Comparison of ENCODE assay signal across 36 cellular contexts in the genomic region with DNA sequence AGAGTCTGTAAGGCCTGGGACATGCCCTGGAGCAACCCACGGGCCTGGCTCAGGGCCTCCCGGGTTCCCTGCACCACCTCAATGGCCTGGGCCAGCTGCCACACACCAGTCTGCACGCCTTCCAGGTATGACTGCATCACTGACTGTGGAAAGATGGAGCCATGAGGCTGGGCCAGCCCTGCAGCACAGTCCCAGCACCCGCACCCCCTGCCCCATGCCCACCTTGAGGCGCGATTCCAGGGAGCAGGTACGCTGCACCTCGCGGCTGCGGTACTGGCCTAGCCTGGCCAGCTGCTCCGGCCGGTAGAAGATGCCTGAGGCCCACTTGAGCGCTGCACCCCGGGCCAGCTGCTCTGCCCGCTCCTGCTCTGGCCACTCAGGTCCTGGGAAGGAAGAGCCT. TPM values are rescaled to one million over a fixed set of nuclear protein-coding genes. Genes with fewer than 3 reads are reported as not detected.
"Had no signal": no experiment of that assay in that cellular context is flagged by ENCODE, and none has a peak within 500 bp of the region (broad histone marks: within the 10 kb centered on the region; RNA-seq: fewer than 3 reads in every experiment).

No MANE protein-coding gene starts in this region.

- H3K27ac ChIP-seq: body of pancreas, brain microvascular endothelial cell, breast epithelium, VCaP had no signal

- H3K4me3 ChIP-seq: body of pancreas had no signal

- FAIRE-seq: astrocyte had no signal

- DNase-seq: activated CD4-positive, alpha-beta memory T cell treated with anti-CD3 and anti-CD28 coated beads for 36 hours; activated CD4-positive, alpha-beta T cell treated with anti-CD3 and anti-CD28 coated beads for 1 hour; activated CD4-positive, alpha-beta T cell treated with anti-CD3 and anti-CD28 coated beads for 36 hours; activated CD4-positive, alpha-beta T cell treated with anti-CD3 and anti-CD28 coated beads for 48 hours; activated CD4-positive, alpha-beta T cell treated with anti-CD3 and anti-CD28 coated beads, Interleukin-2, amount 10 ng/mL, durations not matched to agents 7 days and 5 days; activated CD4-positive, CD25-positive, alpha-beta regulatory T cell; activated CD8-positive, alpha-beta memory T cell treated with anti-CD3 and anti-CD28 coated beads, Interleukin-2, amount 50 U/mL, for 4 hours; activated CD8-positive, alpha-beta T cell treated with anti-CD3 and anti-CD28 coated beads for 36 hours; activated effector memory CD4-positive, alpha-beta T cell treated with anti-CD3 and anti-CD28 coated beads, Interleukin-2, amount 50 U/mL, for 16 hours; activated gamma-delta T cell treated with Interleukin-2 at 50 U/mL for 16 hours; activated naive CD4-positive, alpha-beta T cell; activated naive CD4-positive, alpha-beta T cell treated with anti-CD3 and anti-CD28 coated beads for 36 hours; activated naive CD4-positive, alpha-beta T cell treated with anti-CD3 and anti-CD28 coated beads, Interleukin-2, amount 50 U/mL, for 16 hours; activated naive CD8-positive, alpha-beta T cell treated with anti-CD3 and anti-CD28 coated beads for 36 hours; activated T-cell treated with anti-CD3 and anti-CD28 coated beads for 4 hours; activated T-cell treated with anti-CD3 and anti-CD28 coated beads, Interleukin-2, amount 50 U/mL, for 1 hour; activated T-cell treated with anti-CD3 and anti-CD28 coated beads, Interleukin-2, amount 50 U/mL, for 4 hours; activated T-cell treated with anti-CD3 and anti-CD28 coated beads, Interleukin-2, amount 50 U/mL, for 72 hours; amniotic stem cell; aorta; body of pancreas; brain microvascular endothelial cell; central memory CD4-positive, alpha-beta T cell; T-helper 1 cell; T-helper 2 cell; T-helper 9 cell had no signal

- H3K4me3 Mint-ChIP-seq: activated CD4-positive, alpha-beta memory T cell treated with anti-CD3 and anti-CD28 coated beads for 36 hours; activated CD4-positive, alpha-beta T cell treated with anti-CD3 and anti-CD28 coated beads for 36 hours; activated CD4-positive, alpha-beta T cell treated with anti-CD3 and anti-CD28 coated beads, Interleukin-2, amount 10 ng/mL, durations not matched to agents 7 days and 5 days; activated CD8-positive, alpha-beta T cell treated with anti-CD3 and anti-CD28 coated beads for 36 hours; activated naive CD4-positive, alpha-beta T cell treated with anti-CD3 and anti-CD28 coated beads for 36 hours; activated naive CD8-positive, alpha-beta T cell treated with anti-CD3 and anti-CD28 coated beads for 36 hours; activated T-cell treated with anti-CD3 and anti-CD28 coated beads, Interleukin-2, amount 50 U/mL, for 4 hours; activated T-cell treated with anti-CD3 and anti-CD28 coated beads, Interleukin-2, amount 50 U/mL, for 72 hours; activated T-helper 1 cell treated with anti-CD3 and anti-CD28 coated beads, Interleukin-12 subunit alpha, Interleukin-12 subunit beta, Interleukin-2, Interleukin-4 antibody, amounts not matched to agents 30 ng/mL and 10 ng/mL and 1 ng/mL, durations not matched to agents 14 hours and 24 hours and 36 hours; activated T-helper 17 cell treated with anti-CD3 and anti-CD28 coated beads, Interleukin-2, amount 50 U/mL, for 72 hours; T-helper 1 cell treated with Interleukin-12 subunit alpha and Interleukin-12 subunit beta and Interleukin-4 antibody, amounts not matched to agents 30 μg/mL and 1 μg/mL, for 36 hours; T-helper 2 cell treated with Interferon-gamma antibody and Interleukin-4, amounts not matched to agents 5 μg/mL and 100 μg/mL, for 36 hours had no signal

- H3K27me3 ChIP-seq: adrenal gland, body of pancreas, brain microvascular endothelial cell, breast epithelium had no signal

- H3K9me3 Mint-ChIP-seq: activated CD4-positive, alpha-beta memory T cell treated with anti-CD3 and anti-CD28 coated beads for 36 hours; activated CD4-positive, alpha-beta T cell treated with anti-CD3 and anti-CD28 coated beads, Interleukin-2, amount 10 ng/mL, durations not matched to agents 7 days and 5 days; activated CD8-positive, alpha-beta T cell treated with anti-CD3 and anti-CD28 coated beads for 36 hours; activated naive CD4-positive, alpha-beta T cell treated with anti-CD3 and anti-CD28 coated beads for 36 hours; activated naive CD4-positive, alpha-beta T cell treated with anti-CD3 and anti-CD28 coated beads, Interleukin-2, amount 50 U/mL, for 72 hours; activated naive CD8-positive, alpha-beta T cell treated with anti-CD3 and anti-CD28 coated beads for 36 hours; activated T-cell treated with anti-CD3 and anti-CD28 coated beads, Interleukin-2, amount 50 U/mL, for 4 hours; activated T-cell treated with anti-CD3 and anti-CD28 coated beads, Interleukin-2, amount 50 U/mL, for 72 hours; activated T-helper 1 cell treated with anti-CD3 and anti-CD28 coated beads, Interleukin-12 subunit alpha, Interleukin-12 subunit beta, Interleukin-2, Interleukin-4 antibody, amounts not matched to agents 30 ng/mL and 10 ng/mL and 1 ng/mL, durations not matched to agents 14 hours and 24 hours and 36 hours; activated T-helper 17 cell treated with anti-CD3 and anti-CD28 coated beads, Interleukin-2, amount 50 U/mL, for 72 hours; T-helper 1 cell treated with Interleukin-12 subunit alpha and Interleukin-12 subunit beta and Interleukin-4 antibody, amounts not matched to agents 30 μg/mL and 1 μg/mL, for 36 hours; T-helper 2 cell treated with Interferon-gamma antibody and Interleukin-4, amounts not matched to agents 5 μg/mL and 100 μg/mL, for 36 hours had no signal

- H3K27ac Mint-ChIP-seq: activated CD4-positive, alpha-beta T cell treated with anti-CD3 and anti-CD28 coated beads for 36 hours; activated CD4-positive, alpha-beta T cell treated with anti-CD3 and anti-CD28 coated beads, Interleukin-2, amount 10 ng/mL, durations not matched to agents 7 days and 5 days; activated CD8-positive, alpha-beta T cell treated with anti-CD3 and anti-CD28 coated beads for 36 hours; activated naive CD4-positive, alpha-beta T cell treated with anti-CD3 and anti-CD28 coated beads for 36 hours; activated naive CD4-positive, alpha-beta T cell treated with anti-CD3 and anti-CD28 coated beads, Interleukin-2, amount 50 U/mL, for 72 hours; activated naive CD8-positive, alpha-beta T cell treated with anti-CD3 and anti-CD28 coated beads for 36 hours; activated T-cell treated with anti-CD3 and anti-CD28 coated beads, Interleukin-2, amount 50 U/mL, for 72 hours; activated T-helper 1 cell treated with anti-CD3 and anti-CD28 coated beads, Interleukin-12 subunit alpha, Interleukin-12 subunit beta, Interleukin-2, Interleukin-4 antibody, amounts not matched to agents 30 ng/mL and 10 ng/mL and 1 ng/mL, durations not matched to agents 14 hours and 24 hours and 36 hours; activated T-helper 17 cell treated with anti-CD3 and anti-CD28 coated beads, Interleukin-2, amount 50 U/mL, for 72 hours; T-helper 1 cell treated with Interleukin-12 subunit alpha and Interleukin-12 subunit beta and Interleukin-4 antibody, amounts not matched to agents 30 μg/mL and 1 μg/mL, for 36 hours; T-helper 2 cell treated with Interferon-gamma antibody and Interleukin-4, amounts not matched to agents 5 μg/mL and 100 μg/mL, for 36 hours had no signal

- H3K27me3 Mint-ChIP-seq: activated T-helper 17 cell treated with anti-CD3 and anti-CD28 coated beads, Interleukin-2, amount 50 U/mL, for 72 hours had no signal

- H3K9me3 ChIP-seq: adrenal gland, body of pancreas, breast epithelium had no signal

- ATAC-seq: activated CD4-positive, alpha-beta T cell treated with anti-CD3 and anti-CD28 coated beads for 36 hours; activated CD4-positive, CD25-positive, alpha-beta regulatory T cell treated with anti-CD3 and anti-CD28 coated beads, Interleukin-2, amount 50 U/mL, for 24 hours; activated CD8-positive, alpha-beta T cell treated with anti-CD3 and anti-CD28 coated beads for 36 hours; activated naive CD4-positive, alpha-beta T cell treated with anti-CD3 and anti-CD28 coated beads, Interleukin-2, amount 50 U/mL, for 72 hours; activated T-cell treated with anti-CD3 and anti-CD28 coated beads, Interleukin-2, amount 50 U/mL, for 4 hours; activated T-cell treated with anti-CD3 and anti-CD28 coated beads, Interleukin-2, amount 50 U/mL, for 72 hours; activated T-helper 17 cell treated with anti-CD3 and anti-CD28 coated beads, Interleukin-2, amount 50 U/mL, for 72 hours; body of pancreas had no signal

- H3K36me3 ChIP-seq: breast epithelium had no signal

RNA-seq across cellular contexts. Expression of gene EXOC3L1, which starts 1.1 kb away (rescaled TPM):
- total RNA-seq: activated CD4-positive, alpha-beta memory T cell treated with anti-CD3 and anti-CD28 coated beads for 36 hours; activated CD4-positive, alpha-beta T cell treated with anti-CD3 and anti-CD28 coated beads, Interleukin-2, amount 10 ng/mL, durations not matched to agents 7 days and 5 days; activated naive CD4-positive, alpha-beta T cell treated with anti-CD3 and anti-CD28 coated beads for 36 hours; activated T-cell treated with anti-CD3 and anti-CD28 coated beads, Interleukin-2, amount 50 U/mL, for 4 hours; activated T-cell treated with anti-CD3 and anti-CD28 coated beads, Interleukin-2, amount 50 U/mL, for 72 hours had no signal
